ENCODE assay signal across 9 cellular contexts in the genomic region with DNA sequence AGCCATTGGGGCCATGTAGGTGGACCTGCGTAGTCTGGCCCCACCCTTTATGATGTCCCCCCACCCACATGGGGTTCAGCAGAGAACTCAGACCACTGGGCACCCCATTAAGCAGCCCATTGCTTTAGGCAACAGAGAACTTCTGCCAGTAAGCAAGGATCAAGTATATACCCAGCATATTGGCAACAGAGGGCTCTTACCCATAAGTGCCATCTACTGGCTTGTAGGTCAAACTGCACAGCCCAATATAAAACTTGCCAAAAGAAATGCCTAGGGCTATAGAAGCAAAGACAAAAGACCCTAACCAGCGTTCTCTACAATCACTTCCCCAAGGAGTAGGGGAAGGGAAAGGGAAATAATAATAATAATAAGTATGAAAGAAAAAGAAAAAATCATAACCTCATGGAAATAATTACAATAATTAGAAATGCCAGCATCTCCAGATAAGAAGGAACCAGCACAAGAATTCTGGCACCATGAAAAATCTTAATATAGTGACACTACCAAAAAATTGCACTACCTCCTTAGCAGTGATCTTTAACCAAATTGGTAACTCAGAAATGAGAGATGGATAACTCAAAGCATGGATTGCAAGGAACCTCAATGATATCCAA.
DNase-seq lines count a peak whose midpoint lies in the region; ATAC-seq and TF ChIP-seq lines count a peak whose summit lies in the region.
"Had no signal": no experiment of that assay in that cellular context is flagged by ENCODE, and none has a peak within 500 bp of the region (broad histone marks: within the 10 kb centered on the region; RNA-seq: fewer than 3 reads in every experiment).

No MANE protein-coding gene starts in this region.

- intact Hi-C loops in CD8-positive, alpha-beta T cell (cut with DNase I, micrococcal nuclease): no loop called here

- CTCF ChIA-PET in CD8-positive, alpha-beta T cell (lab: Charles Lee): no interaction called here

- H3K9me3 ChIP-seq in CD8-positive, alpha-beta T cell (ENCODE audit: low read length): no peaks in the 10 kb centered on the region

- DNase-seq in COR-L47 (lab: John Stamatoyannopoulos, UW) (peak; percentile 21), NCI-H82 treated with DMSO at 0.1 percent for 48 hours (lab: John Stamatoyannopoulos, UW; ENCODE audit: unreplicated experiment) (peak; percentile 1), foreskin keratinocyte (no peak), coronary artery (ENCODE audit: low spot score) (no peak)
- DNase-seq in activated CD4-positive, alpha-beta T cell treated with anti-CD3 and anti-CD28 coated beads for 1 hour: no peak
- DNase-seq in CD8-positive, alpha-beta T cell: no peak

- no peak overlapping the region for H3K4me3 Mint-ChIP-seq in CD8-positive, alpha-beta T cell
- H3K4me3 Mint-ChIP-seq: activated naive CD8-positive, alpha-beta T cell had no signal

- no peak overlapping the region for H3K4me3 ChIP-seq in coronary artery
- no peak overlapping the region for H3K4me3 ChIP-seq in CD8-positive, alpha-beta T cell (ENCODE audit: low read depth, low read length)

- H3K36me3 ChIP-seq in CD8-positive, alpha-beta T cell (ENCODE audit: insufficient read depth, low read length): no peaks in the 10 kb centered on the region

- H3K27me3 Mint-ChIP-seq in CD8-positive, alpha-beta T cell (ENCODE audit: low read depth): no peaks in the 10 kb centered on the region
- H3K27me3 Mint-ChIP-seq: activated naive CD8-positive, alpha-beta T cell had no signal

- ATAC-seq in GM19455 (IDR thresholded peaks at IDR 0.05; ENCODE audit: unreplicated experiment): peak; percentile 71
- ATAC-seq in foreskin keratinocyte: no peak
- no peak for ATAC-seq in CD8-positive, alpha-beta T cell
- ATAC-seq in HG03571 (IDR thresholded peaks at IDR 0.05; ENCODE audit: unreplicated experiment): no peak

- H3K4me1 ChIP-seq in foreskin keratinocyte: no peaks in the 10 kb centered on the region
- no peaks in the 10 kb centered on the region for H3K4me1 ChIP-seq in CD8-positive, alpha-beta T cell (ENCODE audit: insufficient read depth, low read length)

- no peaks in the 10 kb centered on the region for H3K36me3 Mint-ChIP-seq in CD8-positive, alpha-beta T cell
- H3K36me3 Mint-ChIP-seq: activated naive CD8-positive, alpha-beta T cell had no signal

- H3K27ac Mint-ChIP-seq in CD8-positive, alpha-beta T cell: no peak overlapping the region
- H3K27ac Mint-ChIP-seq: activated naive CD8-positive, alpha-beta T cell had no signal

- H3K9me3 Mint-ChIP-seq in CD8-positive, alpha-beta T cell: peaks cover 7% of the 10 kb centered on the region

- no peak overlapping the region for H3K27ac ChIP-seq in foreskin keratinocyte
- H3K27ac ChIP-seq in coronary artery: no peak overlapping the region
- no peak overlapping the region for H3K27ac ChIP-seq in CD8-positive, alpha-beta T cell (ENCODE audit: low read depth, low read length)

- TF ChIP-seq CTCF in foreskin keratinocyte (conservative IDR thresholded peaks at IDR 0.05) (peak; percentile 48), coronary artery (IDR thresholded peaks at IDR 0.05) (no peak)
- TF ChIP-seq CTCF in CD8-positive, alpha-beta T cell (IDR thresholded peaks at IDR 0.05): no peak

- POLR2A ChIA-PET in CD8-positive, alpha-beta T cell (lab: Charles Lee): no interaction called here

- no peaks in the 10 kb centered on the region for H3K27me3 ChIP-seq in foreskin keratinocyte
- H3K27me3 ChIP-seq in CD8-positive, alpha-beta T cell (ENCODE audit: insufficient read depth, low read length): no peaks in the 10 kb centered on the region

- no peaks in the 10 kb centered on the region for H3K4me1 Mint-ChIP-seq in CD8-positive, alpha-beta T cell (ENCODE audit: low read depth)

Comparison
In these comparisons a context has a peak if more than half of its experiments do, and no peak if none do; other contexts are left out.
1. DNase-seq: peak in COR-L47 (single experiment) and NCI-H82 treated with DMSO at 0.1 percent for 48 hours (single experiment); none in foreskin keratinocyte (0 of 2), activated CD4-positive, alpha-beta T cell treated with anti-CD3 and anti-CD28 coated beads for 1 hour (single experiment), coronary artery (single experiment) and CD8-positive, alpha-beta T cell (0 of 7).